Comparison of ENCODE assay signal across 8 cellular contexts in the genomic region with DNA sequence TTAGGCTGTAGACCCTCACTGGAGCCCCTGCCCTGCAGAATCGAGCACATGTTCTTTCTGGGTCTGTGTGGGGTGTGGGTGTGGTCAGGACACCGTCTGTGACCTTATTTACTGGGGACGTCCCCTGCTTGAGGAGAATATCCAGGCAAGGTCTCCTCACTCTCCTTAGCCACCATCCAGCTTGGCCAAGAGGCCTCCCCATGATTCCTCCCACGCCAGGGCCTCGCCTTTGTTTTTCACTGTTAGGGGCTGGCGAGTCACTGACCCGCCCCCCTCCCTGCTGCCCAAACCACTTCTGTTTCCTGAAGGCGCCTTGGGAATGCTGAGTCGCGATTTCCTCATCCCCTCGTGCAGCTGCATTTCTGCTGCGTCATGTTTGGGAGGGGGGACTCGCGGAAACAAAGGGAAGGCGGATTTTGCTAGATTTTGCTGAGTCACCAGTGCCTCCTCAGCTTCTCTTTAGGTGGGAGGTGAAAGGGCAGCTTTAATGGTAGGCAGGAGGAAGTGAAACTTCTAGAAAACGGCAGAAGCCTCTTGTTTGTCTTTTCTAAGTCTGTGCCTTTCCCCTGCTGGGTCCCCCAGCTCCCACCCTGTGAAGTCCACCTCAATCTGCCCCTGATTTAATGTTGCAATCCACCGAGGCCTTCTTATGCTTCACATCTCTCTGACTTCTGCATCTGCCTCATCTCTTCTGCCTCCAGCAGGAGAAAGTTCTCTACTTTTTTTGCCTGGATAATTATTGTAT. TPM values are rescaled to one million over a fixed set of nuclear protein-coding genes. Genes with fewer than 3 reads are reported as not detected.
DNase-seq lines count a peak whose midpoint lies in the region; ATAC-seq, FAIRE-seq and TF ChIP-seq lines count a peak whose summit lies in the region.

No MANE protein-coding gene starts in this region.

- no TSS peak for BruUV-seq in HepG2 (replicated peaks; lab: Mats Ljungman, UMichigan)

- H2AK5ac ChIP-seq in H9 (ENCODE audit: insufficient read length, low read length) = no peak overlapping the region

- TF ChIP-seq CTCF in H9 (conservative IDR thresholded peaks at IDR 0.05) (no peak), MM.1S (IDR thresholded peaks at IDR 0.05; ENCODE audit: low read length) (no peak), HepG2 (CRISPR knock-in tag; IDR thresholded peaks at IDR 0.05) (no peak)

- peak overlapping the region; percentile 74; the same call in 1 of the 2 replicates for H3K14ac ChIP-seq in H9 (ENCODE audit: insufficient read depth, low read length)

- H3K27ac Mint-ChIP-seq in H9 = peak overlapping the region; percentile 94 to 99 (median 96)
- H3K27ac Mint-ChIP-seq in T-helper 17 cell = no peak overlapping the region

- DNase-seq in NCI-H2107 treated with DMSO at 0.1 percent for 48 hours (lab: John Stamatoyannopoulos, UW; ENCODE audit: unreplicated experiment) (peak; percentile 21), NCI-H2107 (lab: John Stamatoyannopoulos, UW) (no peak), H9 (peak; percentile 98), MM.1S (peak; percentile 96), T-helper 17 cell (no peak), HepG2 (ENCODE audit: low spot score) (peak; percentile 92)
- DNase-seq in stimulated activated CD4-positive, alpha-beta T cell treated with anti-CD3 and anti-CD28 coated beads, Interleukin-4, amount 100 ng/mL, for 1 hour = peak; percentile 36

- H2BK15ac ChIP-seq in H9 (ENCODE audit: low read depth, low read length) = no peak overlapping the region

- H3K79me1 ChIP-seq in H9 (ENCODE audit: insufficient read depth, low read depth, low read length, poor library complexity, severe bottlenecking) = no peaks in the 10 kb centered on the region

- no peak for TF ChIP-seq POLR2A in HepG2 (IDR thresholded peaks at IDR 0.05; ENCODE audit: insufficient read depth in 1 of 2, low read depth in 2 of 2, low read length in 2 of 2)

- H2BK5ac ChIP-seq in H9 (ENCODE audit: insufficient read length, low read length) = no peak overlapping the region

- FAIRE-seq in HepG2 (lab: Jason Lieb, UNC) = peak; percentile 32

- CTCF ChIA-PET in HepG2 (lab: Yijun Ruan, JAX; ENCODE audit: low intra/inter-chr PET ratio, low total read pairs) = no interaction called here

- H4K91ac ChIP-seq in H9 (ENCODE audit: insufficient read length, low read depth, low read length) = no peak overlapping the region

- TF ChIP-seq EP300 in HepG2 (IDR thresholded peaks at IDR 0.05; ENCODE audit: low read depth in 2 of 2, low read length in 2 of 2) = peak; percentile 76 to 83; a peak in 3 of 4 replicates
- TF ChIP-seq EP300 in HepG2 (CRISPR knock-in tag; IDR thresholded peaks at IDR 0.05; ENCODE audit: borderline replicate concordance) = peak; percentile 82; the same call in 1 of the 2 replicates

- H4K5ac ChIP-seq in H9 (ENCODE audit: insufficient read length, low read depth, low read length) = no peak overlapping the region

- no peak overlapping the region for H2BK120ac ChIP-seq in H9 (ENCODE audit: low read depth, low read length, poor library complexity, severe bottlenecking)

- H3K4me3 ChIP-seq in MM.1S (ENCODE audit: low read length) (peak overlapping the region; percentile 11; the same call in 1 of the 2 replicates), duodenal mucosa (ENCODE audit: low read depth in 1 of 2, low read length in 2 of 2) (peak overlapping the region; percentile 48 to 53), HepG2 (replicated peaks in 1 of 3; ENCODE audit: insufficient read depth in 1 of 3, low read depth in 2 of 3, low read length in 3 of 3) (peak overlapping the region; percentile 47 to 70 (median 55))

- H3K4me1 ChIP-seq in H9 (ENCODE audit: insufficient read depth, low read length) (peaks cover 9% of the 10 kb centered on the region; the same call in 1 of the 2 replicates), MM.1S (ENCODE audit: low read length) (peaks cover 26% of the 10 kb centered on the region), duodenal mucosa (ENCODE audit: control insufficient read depth in 1 of 2, insufficient read depth in 2 of 2, low read length in 2 of 2) (peaks cover 46 to 55% of the 10 kb centered on the region in 2 donors), HepG2 (ENCODE audit: insufficient read depth, low read length) (peaks cover 89% of the 10 kb centered on the region)

- H3K79me2 ChIP-seq in H9 (ENCODE audit: insufficient read depth, low read length) = no peaks in the 10 kb centered on the region
- H3K79me2 ChIP-seq in MM.1S (ENCODE audit: low read length) = no peaks in the 10 kb centered on the region
- H3K79me2 ChIP-seq in HepG2 (ENCODE audit: insufficient read depth, low read length) = peaks cover 8% of the 10 kb centered on the region

- peak overlapping the region; percentile 92 for H3K18ac ChIP-seq in H9 (ENCODE audit: insufficient read length, low read depth, low read length)

- no peaks in the 10 kb centered on the region for H3K9me2 ChIP-seq in MM.1S (replicated peaks; ENCODE audit: insufficient read depth, low read length)

- POLR2A ChIA-PET in HepG2 (lab: Yijun Ruan, JAX) = interaction anchor here (0.8 to 1.4 kb wide), 4 partner anchors 9 to 119 kb away, joined by 3 to 5 read pairs (median 3); a partner anchor contains a TSS

- H3K4me3 Mint-ChIP-seq in H9 (peak overlapping the region in 1 of 2 experiments; percentile 19; a peak in 2 of 5 replicates), T-helper 17 cell (peak overlapping the region; percentile 74)

- H3F3A ChIP-seq in MM.1S (ENCODE audit: insufficient read depth, low read length) = peaks cover 26% of the 10 kb centered on the region

- H2BK20ac ChIP-seq in H9 (ENCODE audit: low read depth, low read length, poor library complexity, severe bottlenecking) = no peak overlapping the region

- peaks cover 7% of the 10 kb centered on the region for H3K23me2 ChIP-seq in H9 (ENCODE audit: insufficient read length, low read depth, low read length, poor library complexity, severe bottlenecking)

- peak overlapping the region; percentile 59 for H2BK12ac ChIP-seq in H9 (ENCODE audit: insufficient read length, low read depth, low read length)

- H3T11ph ChIP-seq in H9 (ENCODE audit: low read length) = no peak overlapping the region

- no peaks in the 10 kb centered on the region for H4K20me1 ChIP-seq in H9 (ENCODE audit: control insufficient read depth, insufficient read depth, insufficient read length)
- H4K20me1 ChIP-seq in MM.1S (ENCODE audit: insufficient read depth, low read length) = no peaks in the 10 kb centered on the region
- no peaks in the 10 kb centered on the region for H4K20me1 ChIP-seq in HepG2 (ENCODE audit: insufficient read depth, low read length)

- H3K9me3 ChIP-seq in H9 (ENCODE audit: control insufficient read depth, low read depth, low read length) (no peaks in the 10 kb centered on the region), MM.1S (replicated peaks; ENCODE audit: insufficient read depth, low read length) (no peaks in the 10 kb centered on the region), T-helper 17 cell (ENCODE audit: control insufficient read depth, low read length, poor library complexity, severe bottlenecking) (no peaks in the 10 kb centered on the region), duodenal mucosa (ENCODE audit: control insufficient read depth in 1 of 2, low read length in 2 of 2) (no peaks in the 10 kb centered on the region), HepG2 (ENCODE audit: low read length) (no peaks in the 10 kb centered on the region)

- peaks cover 58 to 69% of the 10 kb centered on the region in 2 experiments for H3K4me1 Mint-ChIP-seq in H9
- H3K4me1 Mint-ChIP-seq in T-helper 17 cell = peaks cover 17% of the 10 kb centered on the region

- ATAC-seq in T-helper 17 cell = peak; percentile 39
- ATAC-seq in HepG2 = no peak

- no peak overlapping the region for H3K23ac ChIP-seq in H9 (ENCODE audit: insufficient read length, low read depth, low read length)

- intact Hi-C loops in HepG2 (cut with micrococcal nuclease; ENCODE audit: unreplicated experiment) = no loop called here

- H4K8ac ChIP-seq in H9 (replicated peaks; ENCODE audit: insufficient read length, low read depth, low read length) = no peak overlapping the region

- in situ Hi-C loops in HepG2 (cut with HindIII; ENCODE audit: extremely low pct_ligation_motif_present, low pct_unique_long_range_greater_than_20kb) = no loop called here

- H3K27ac ChIP-seq in H9 (ENCODE audit: insufficient read length, low read depth, low read length) = peak overlapping the region; percentile 96
- H3K27ac ChIP-seq in MM.1S (ENCODE audit: low read length) = peak overlapping the region; percentile 38; the same call in 1 of the 2 replicates
- H3K27ac ChIP-seq in duodenal mucosa (ENCODE audit: low read depth, low read length) = peak overlapping the region; percentile 74
- H3K27ac ChIP-seq in HepG2 (ENCODE audit: extremely low read length, insufficient read depth, low read length) = peak overlapping the region; percentile 65

- no peak overlapping the region for H2AFZ ChIP-seq in H9 (ENCODE audit: low read length)
- H2AFZ ChIP-seq in MM.1S (ENCODE audit: low read length) = peak overlapping the region; percentile 16
- H2AFZ ChIP-seq in HepG2 (ENCODE audit: low read length) = no peak overlapping the region

- peak overlapping the region; percentile 32 for H3K9ac ChIP-seq in H9 (ENCODE audit: extremely low read depth, insufficient read length, low read length)
- H3K9ac ChIP-seq in MM.1S (ENCODE audit: low read length) = peak overlapping the region; percentile 12; the same call in 1 of the 2 replicates
- H3K9ac ChIP-seq in duodenal mucosa (ENCODE audit: low read depth in 1 of 2, low read length in 2 of 2) = peak overlapping the region in 1 of 2 donors; percentile 50
- H3K9ac ChIP-seq in HepG2 (ENCODE audit: insufficient read depth, low read depth, low read length) = peak overlapping the region; percentile 61

- H3K27me3 ChIP-seq in H9 (ENCODE audit: insufficient read depth, low read length) (no peaks in the 10 kb centered on the region), MM.1S (replicated peaks; ENCODE audit: insufficient read depth, low read length) (no peaks in the 10 kb centered on the region), duodenal mucosa (ENCODE audit: control insufficient read depth in 1 of 2, insufficient read depth in 2 of 2, low read length in 2 of 2) (no peaks in the 10 kb centered on the region), HepG2 (ENCODE audit: control insufficient read depth in 1 of 2, insufficient read depth in 2 of 2, low read length in 2 of 2) (no peaks in the 10 kb centered on the region; a peak in 1 of 5 replicates)

- H3K4me2 ChIP-seq in H9 (ENCODE audit: insufficient read depth, insufficient read length, low read length) (no peak overlapping the region), MM.1S (ENCODE audit: low read depth, low read length) (peak overlapping the region; percentile 63), HepG2 (ENCODE audit: low read depth, low read length) (peak overlapping the region; percentile 95)

- H3K9me3 Mint-ChIP-seq in H9 = no peaks in the 10 kb centered on the region; a peak in 1 of 5 replicates

- no peak overlapping the region; the same call in 1 of the 2 replicates for H3K4ac ChIP-seq in H9 (ENCODE audit: low read depth, low read length)

- no peak overlapping the region for H3K56ac ChIP-seq in H9 (ENCODE audit: insufficient read length, low read depth, low read length)

- H3K27me3 Mint-ChIP-seq in H9 (ENCODE audit: low read depth) (peaks cover 3% of the 10 kb centered on the region), T-helper 17 cell (no peaks in the 10 kb centered on the region)

- H3K36me3 Mint-ChIP-seq in H9 (ENCODE audit: insufficient read depth in 1 of 3, low read depth in 3 of 3) = no peaks in the 10 kb centered on the region
- H3K36me3 Mint-ChIP-seq in T-helper 17 cell (ENCODE audit: low read depth) = no peaks in the 10 kb centered on the region

- no peak for TF ChIP-seq RAD21 in HepG2 (CRISPR knock-in tag; IDR thresholded peaks at IDR 0.05)

- no CpG with 5 or more reads among the region's 17 CpGs for WGBS in H9 (ENCODE audit: extremely low coverage, insufficient read length, low lambda C conversion rate)
- 3% methylated on average over 9 of the region's 17 CpGs for WGBS in HepG2 (ENCODE audit: low lambda C conversion rate)

- no peaks in the 10 kb centered on the region for H3K36me3 ChIP-seq in MM.1S (replicated peaks; ENCODE audit: insufficient read depth, low read length)
- H3K36me3 ChIP-seq in duodenal mucosa (ENCODE audit: control insufficient read depth in 1 of 2, insufficient read depth in 2 of 2, low read length in 2 of 2) = no peaks in the 10 kb centered on the region
- H3K36me3 ChIP-seq in HepG2 (replicated peaks in 1 of 2; ENCODE audit: control insufficient read depth in 1 of 2, insufficient read depth in 2 of 2, low read length in 2 of 2) = no peaks in the 10 kb centered on the region

RNA-seq across cellular contexts. Expression of a gene that starts 4.0 kb away (rescaled TPM):
- total RNA-seq in H9 (2021) (22.7 and 25.7 TPM in 2 replicates), T-helper 17 cell (1 to 10 TPM; 1.1 to 3.0 TPM), HepG2 (2016; rRNA removed; fragmentation: Illumina TruSeq; extraction: Trizol) (53.6 and 54.1 TPM in 2 replicates)
- total RNA-seq in HepG2 (2016; cell fraction: cytosol; rRNA removed; fragmentation: Illumina TruSeq; extraction: Trizol; ENCODE audit: low read depth) = 12.4 and 15.7 TPM in 2 replicates
- total RNA-seq in HepG2 (2016; cell fraction: insoluble cytoplasmic fraction; rRNA removed; fragmentation: Illumina TruSeq; extraction: Trizol) = 43.9 and 54.4 TPM in 2 replicates
- total RNA-seq in HepG2 (2016; cell fraction: membrane; rRNA removed; fragmentation: Illumina TruSeq; extraction: Trizol) = 23.2 and 25.0 TPM in 2 replicates
- 22.0 and 26.2 TPM in 2 replicates for total RNA-seq in HepG2 (2016; cell fraction: nucleus; rRNA removed; fragmentation: Illumina TruSeq; extraction: Trizol)
- 60.5 and 67.4 TPM in 2 replicates for polyA plus RNA-seq in HepG2 (2011; rRNA removed)
- 42.4 and 72.7 TPM in 2 replicates for polyA plus RNA-seq in HepG2 (2011; cell fraction: cytosol; rRNA removed)
- 28.4 and 28.9 TPM in 2 replicates for polyA plus RNA-seq in HepG2 (2011; cell fraction: nucleus; rRNA removed)
- 27.8 and 42.7 TPM in 2 replicates for polyA plus RNA-seq in HepG2 (2012)
- 12.3 and 13.2 TPM in 2 replicates for polyA plus RNA-seq in HepG2 (2016; cell fraction: cytosol; fragmentation: Illumina TruSeq; extraction: Trizol; ENCODE audit: low read depth)
- polyA plus RNA-seq in HepG2 (2016; cell fraction: insoluble cytoplasmic fraction; fragmentation: Illumina TruSeq; extraction: Trizol; ENCODE audit: low read depth) = 58.0 and 69.8 TPM in 2 replicates
- 18.6 and 20.3 TPM in 2 replicates for polyA plus RNA-seq in HepG2 (2016; cell fraction: membrane; fragmentation: Illumina TruSeq; extraction: Trizol; ENCODE audit: low read depth)
- 47.4 and 49.7 TPM in 2 replicates for polyA plus RNA-seq in HepG2 (2016; cell fraction: nucleus; fragmentation: Illumina TruSeq; extraction: Trizol; ENCODE audit: insufficient read depth, low read depth)
- 12.4 and 47.0 TPM in 2 replicates for polyA minus RNA-seq in HepG2 (2011; rRNA and poly(A)+ RNA removed; ENCODE audit: low replicate concordance)
- polyA minus RNA-seq in HepG2 (2011; cell fraction: cytosol; rRNA and poly(A)+ RNA removed) = 23.6 and 31.0 TPM in 2 replicates
- 8.1 and 10.9 TPM in 2 replicates for polyA minus RNA-seq in HepG2 (2011; cell fraction: nucleus; rRNA and poly(A)+ RNA removed)

RNA-seq across cellular contexts. Expression of a gene that starts 23.0 kb away (rescaled TPM):
- total RNA-seq in H9 (2021) = 274 and 293 TPM in 2 replicates
- 10 to 100 TPM; 22.6 to 32.6 TPM for total RNA-seq in T-helper 17 cell
- total RNA-seq in HepG2 (2016; rRNA removed; fragmentation: Illumina TruSeq; extraction: Trizol) = 87.1 and 93.5 TPM in 2 replicates
- total RNA-seq in HepG2 (2016; cell fraction: cytosol; rRNA removed; fragmentation: Illumina TruSeq; extraction: Trizol; ENCODE audit: low read depth) = 36.4 and 41.9 TPM in 2 replicates
- 66.7 and 92.9 TPM in 2 replicates for total RNA-seq in HepG2 (2016; cell fraction: insoluble cytoplasmic fraction; rRNA removed; fragmentation: Illumina TruSeq; extraction: Trizol)
- 53.5 and 61.3 TPM in 2 replicates for total RNA-seq in HepG2 (2016; cell fraction: membrane; rRNA removed; fragmentation: Illumina TruSeq; extraction: Trizol)
- 65.1 and 73.9 TPM in 2 replicates for total RNA-seq in HepG2 (2016; cell fraction: nucleus; rRNA removed; fragmentation: Illumina TruSeq; extraction: Trizol)
- polyA plus RNA-seq in HepG2 (2011; rRNA removed) = 35.0 and 40.2 TPM in 2 replicates
- 19.1 and 35.5 TPM in 2 replicates for polyA plus RNA-seq in HepG2 (2011; cell fraction: cytosol; rRNA removed)
- polyA plus RNA-seq in HepG2 (2011; cell fraction: nucleus; rRNA removed) = 35.1 and 61.3 TPM in 2 replicates
- polyA plus RNA-seq in HepG2 (2012) = 24.2 and 36.5 TPM in 2 replicates
- polyA plus RNA-seq in HepG2 (2016; cell fraction: cytosol; fragmentation: Illumina TruSeq; extraction: Trizol; ENCODE audit: low read depth) = 11.7 and 13.9 TPM in 2 replicates
- 62.2 and 92.9 TPM in 2 replicates for polyA plus RNA-seq in HepG2 (2016; cell fraction: insoluble cytoplasmic fraction; fragmentation: Illumina TruSeq; extraction: Trizol; ENCODE audit: low read depth)
- polyA plus RNA-seq in HepG2 (2016; cell fraction: membrane; fragmentation: Illumina TruSeq; extraction: Trizol; ENCODE audit: low read depth) = 18.4 and 22.6 TPM in 2 replicates
- polyA plus RNA-seq in HepG2 (2016; cell fraction: nucleus; fragmentation: Illumina TruSeq; extraction: Trizol; ENCODE audit: insufficient read depth, low read depth) = 116 and 125 TPM in 2 replicates
- polyA minus RNA-seq in HepG2 (2011; rRNA and poly(A)+ RNA removed; ENCODE audit: low replicate concordance) = 190 and 207 TPM in 2 replicates
- polyA minus RNA-seq in HepG2 (2011; cell fraction: cytosol; rRNA and poly(A)+ RNA removed) = 29.2 and 59.2 TPM in 2 replicates
- polyA minus RNA-seq in HepG2 (2011; cell fraction: nucleus; rRNA and poly(A)+ RNA removed) = 25.5 and 42.9 TPM in 2 replicates

Comparison
In these comparisons a context has a peak if more than half of its experiments do, and no peak if none do; other contexts are left out.
1. DNase-seq: peak in NCI-H2107 treated with DMSO at 0.1 percent for 48 hours (single experiment), H9 (single experiment), MM.1S (single experiment), HepG2 (single experiment) and stimulated activated CD4-positive, alpha-beta T cell treated with anti-CD3 and anti-CD28 coated beads, Interleukin-4, amount 100 ng/mL, for 1 hour (single experiment); none in NCI-H2107 (single experiment) and T-helper 17 cell (0 of 3).
2. H3K27ac ChIP-seq: peak in every context shown above with its lines; median percentile 96 in H9; 74 in duodenal mucosa; 65 in HepG2; 38 in MM.1S.
3. Peak in every context shown above with its lines, with median percentiles within 50 percentile points of each other: H3K4me3 ChIP-seq.